Comparison of ENCODE assay signal across 27 cellular contexts in the genomic region with DNA sequence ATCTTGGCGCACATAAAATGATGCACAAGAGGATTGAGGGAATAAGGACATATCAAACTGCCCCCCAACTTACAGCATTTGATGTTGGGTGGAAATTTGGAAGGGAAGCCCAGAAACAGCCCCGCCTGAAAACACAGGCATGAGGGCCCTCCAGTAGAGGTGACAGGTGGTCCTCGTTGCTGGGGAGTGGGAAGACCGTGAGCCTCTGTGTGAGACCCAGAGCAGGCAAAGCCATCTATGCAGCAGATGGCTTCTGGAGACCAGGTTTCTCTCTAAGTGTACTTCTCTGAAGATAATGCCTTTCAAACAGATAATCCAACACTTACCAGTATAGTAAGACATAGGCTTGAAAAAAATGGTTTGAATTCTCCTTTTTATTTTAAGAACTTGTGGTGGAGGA.
A peak's percentile ranks its signal among the peaks of the same experiment; 100 is the strongest.
DNase-seq lines count a peak whose midpoint lies in the region; ATAC-seq and TF ChIP-seq lines count a peak whose summit lies in the region.
"Had no signal": no experiment of that assay in that cellular context is flagged by ENCODE, and none has a peak within 500 bp of the region (broad histone marks: within the 10 kb centered on the region; RNA-seq: fewer than 3 reads in every experiment).

No MANE protein-coding gene starts in this region.

- ATAC-seq in HG03045 (IDR thresholded peaks at IDR 0.05; ENCODE audit: unreplicated experiment) (no peak), GM21619 (IDR thresholded peaks at IDR 0.05; ENCODE audit: unreplicated experiment) (no peak)
- ATAC-seq: GM23338, K562, Panc1 had no signal

- peak overlapping the region; percentile 22 for H3K4me3 Mint-ChIP-seq in glutamatergic neuron (ENCODE audit: unreplicated experiment)
- H3K4me3 Mint-ChIP-seq: GM23338; H9; T-helper 2 cell treated with Interferon-gamma antibody and Interleukin-4, amounts not matched to agents 5 μg/mL and 100 μg/mL, for 36 hours had no signal

- H3K27ac Mint-ChIP-seq in glutamatergic neuron (ENCODE audit: unreplicated experiment) = peak overlapping the region; percentile 59
- H3K27ac Mint-ChIP-seq: GM23338; T-helper 2 cell treated with Interferon-gamma antibody and Interleukin-4, amounts not matched to agents 5 μg/mL and 100 μg/mL, for 36 hours had no signal

- H3K27me3 Mint-ChIP-seq in glutamatergic neuron (ENCODE audit: unreplicated experiment) = peaks cover 2% of the 10 kb centered on the region

- peaks cover 49% of the 10 kb centered on the region for H3K4me1 Mint-ChIP-seq in glutamatergic neuron (ENCODE audit: low read depth, unreplicated experiment)

- TF ChIP-seq CTCF in glutamatergic neuron (IDR thresholded peaks at IDR 0.05; ENCODE audit: partially characterized antibody, unreplicated experiment) = no peak

- H3K9me3 Mint-ChIP-seq in glutamatergic neuron (ENCODE audit: unreplicated experiment) = no peaks in the 10 kb centered on the region
- H3K9me3 Mint-ChIP-seq: GM23338; H9; T-helper 2 cell treated with Interferon-gamma antibody and Interleukin-4, amounts not matched to agents 5 μg/mL and 100 μg/mL, for 36 hours had no signal

- no peaks in the 10 kb centered on the region for H3K36me3 Mint-ChIP-seq in glutamatergic neuron (ENCODE audit: unreplicated experiment)
- H3K36me3 Mint-ChIP-seq: CD4-positive, CD25-positive, alpha-beta regulatory T cell had no signal

- DNase-seq in NCI-H1092 treated with DMSO at 0.1 percent for 48 hours (lab: John Stamatoyannopoulos, UW) (peak; percentile 56), NCI-H1092 (lab: John Stamatoyannopoulos, UW) (no peak), DMS 273 (lab: John Stamatoyannopoulos, UW; ENCODE audit: unreplicated experiment) (peak; percentile 82), NCI-H524 treated with DMSO at 0.1 percent for 48 hours (lab: John Stamatoyannopoulos, UW) (peak; percentile 99), glutamatergic neuron (no peak), NCI-H2029 treated with DMSO at 0.1 percent for 48 hours (lab: John Stamatoyannopoulos, UW) (no peak)
- DNase-seq: 8988T; ACHN; BE2C; CD4-positive, CD25-positive, alpha-beta regulatory T cell; DMS79; GF-D8; H9; Kasumi-1; NCI-H1417; NCI-H187; NCI-H2107; NCI-H226; NCI-H510A; NCI-H774; T-helper 1 cell had no signal

Comparison
In these comparisons a context has a peak if more than half of its experiments do, and no peak if none do; other contexts are left out.
1. DNase-seq: peak in NCI-H1092 treated with DMSO at 0.1 percent for 48 hours (single experiment), DMS 273 (single experiment) and NCI-H524 treated with DMSO at 0.1 percent for 48 hours (single experiment); none in NCI-H1092 (single experiment), glutamatergic neuron (single experiment) and NCI-H2029 treated with DMSO at 0.1 percent for 48 hours (single experiment).